19 cellular contexts compared by ENCODE assay signal in genomic region chr20:59832406-59833156, GRCh38.
"Had no signal": no experiment of that assay in that cellular context is flagged by ENCODE, and none has a peak within 500 bp of the region (broad histone marks: within the 10 kb centered on the region; RNA-seq: fewer than 3 reads in every experiment).

No MANE protein-coding gene starts in this region.

- H3K27me3 ChIP-seq: adrenal gland, upper lobe of right lung had no signal

- H3K36me3 ChIP-seq: adrenal gland, thoracic aorta, upper lobe of right lung had no signal

- DNase-seq: activated CD4-positive, alpha-beta T cell treated with anti-CD3 and anti-CD28 coated beads, Interleukin-2, amount 50 U/mL, for 48 hours; activated effector memory CD4-positive, alpha-beta T cell treated with anti-CD3 and anti-CD28 coated beads, Interleukin-2, amount 50 U/mL, for 16 hours; activated T-cell treated with anti-CD3 and anti-CD28 coated beads, Interleukin-2, amount 50 U/mL, for 48 hours; cortex of kidney; effector CD4-positive, alpha-beta T cell; foreskin melanocyte; left colon; mucosa of descending colon; naive thymus-derived CD4-positive, alpha-beta T cell; retina; stimulated activated CD4-positive, alpha-beta T cell treated with anti-CD3 and anti-CD28 coated beads, Interleukin-4, amount 100 ng/mL, for 4 hours; stimulated activated CD8-positive, alpha-beta memory T cell treated with anti-CD3 and anti-CD28 coated beads, Interleukin-4, amount 100 ng/mL, for 48 hours; stimulated activated naive CD4-positive, alpha-beta T cell treated with Interleukin-2 at 50 U/mL for 16 hours; upper lobe of right lung had no signal

- H3K4me3 ChIP-seq: adrenal gland, mucosa of descending colon, skin epidermis, thoracic aorta, upper lobe of right lung had no signal

- ATAC-seq: left colon; mucosa of descending colon; naive thymus-derived CD4-positive, alpha-beta T cell; upper lobe of right lung had no signal

- H3K9ac ChIP-seq: parathyroid adenoma had no signal

- H3K27ac ChIP-seq: adrenal gland, parathyroid adenoma, skin epidermis, thoracic aorta, VCaP had no signal

- H2AFZ ChIP-seq: parathyroid adenoma had no signal

- H3K79me2 ChIP-seq: parathyroid adenoma had no signal

- H3K9me3 ChIP-seq: adrenal gland, mucosa of descending colon, thoracic aorta, upper lobe of right lung had no signal
